10 cellular contexts compared by ENCODE assay signal in the genomic region with DNA sequence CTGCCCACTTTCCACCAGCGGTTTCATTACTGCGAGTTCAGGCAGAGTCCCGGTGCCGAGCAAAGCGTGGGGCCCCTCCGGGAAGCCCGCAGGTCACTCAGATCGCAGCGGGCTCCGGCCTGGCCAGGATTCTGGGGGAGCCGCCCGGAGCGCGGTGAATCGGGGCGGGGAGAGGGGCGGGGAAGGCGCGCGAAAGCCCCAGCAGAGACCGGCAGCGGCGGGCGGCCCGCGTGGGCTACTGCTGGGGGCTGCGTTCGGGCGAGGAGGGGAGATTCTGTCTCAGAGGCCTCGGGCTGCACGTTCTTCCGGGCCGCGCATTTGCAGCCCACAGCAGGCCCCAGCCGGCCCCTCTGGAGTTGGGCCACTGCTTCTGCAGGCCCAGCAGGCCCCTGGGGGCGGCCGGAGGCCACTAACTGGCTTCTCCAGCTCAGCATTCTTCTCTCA.
DNase-seq lines count a peak whose midpoint lies in the region; ATAC-seq and TF ChIP-seq lines count a peak whose summit lies in the region.
"Had no signal": no experiment of that assay in that cellular context is flagged by ENCODE, and none has a peak within 500 bp of the region (broad histone marks: within the 10 kb centered on the region; RNA-seq: fewer than 3 reads in every experiment).

No MANE protein-coding gene starts in this region.

- intact Hi-C loops in left cardiac atrium (cut with DNase I) = no loop called here

- no peak for TF ChIP-seq CTCF in osteoblast (IDR thresholded peaks at IDR 0.05; ENCODE audit: extremely low read depth, low read depth, low read length)

- no peak for DNase-seq in activated naive CD8-positive, alpha-beta T cell treated with anti-CD3 and anti-CD28 coated beads, Interleukin-2, amount 10 ng/mL, durations not matched to agents 7 days and 5 days
- DNase-seq in left cardiac atrium = no peak
- DNase-seq in osteoblast (ENCODE audit: insufficient read length, low spot score, missing footprints) = peak; percentile 91
- DNase-seq in OCI-M2 (lab: John Stamatoyannopoulos, UW; ENCODE audit: unreplicated experiment) = no peak
- DNase-seq: stimulated activated CD4-positive, alpha-beta T cell treated with anti-CD3 and anti-CD28 coated beads, Interleukin-4, amount 100 ng/mL, for 4 hours had no signal

- no peak overlapping the region for H3K27ac ChIP-seq in ACC112 (ENCODE audit: low read depth, low read length)
- no peak overlapping the region for H3K27ac ChIP-seq in osteoblast (ENCODE audit: low read depth, low read length)

- H3K4me2 ChIP-seq in osteoblast (ENCODE audit: insufficient read depth, low read length) = peak overlapping the region; percentile 67

- H2AFZ ChIP-seq in ACC112 (ENCODE audit: low read length, unreplicated experiment) (peak overlapping the region; percentile 96), osteoblast (ENCODE audit: low read length) (peak overlapping the region; percentile 37)

- H3K27ac Mint-ChIP-seq in activated naive CD8-positive, alpha-beta T cell treated with anti-CD3 and anti-CD28 coated beads, Interleukin-2, amount 10 ng/mL, durations not matched to agents 7 days and 5 days = no peak overlapping the region
- H3K27ac Mint-ChIP-seq: activated T-helper 2 cell treated with anti-CD3 and anti-CD28 coated beads, Interferon-gamma antibody, Interleukin-2, Interleukin-4, amounts not matched to agents 10 μg/mL and 5 μg/mL and 100 μg/mL, durations not matched to agents 14 hours and 24 hours and 36 hours had no signal

- H3K36me3 Mint-ChIP-seq in activated naive CD8-positive, alpha-beta T cell treated with anti-CD3 and anti-CD28 coated beads, Interleukin-2, amount 10 ng/mL, durations not matched to agents 7 days and 5 days = no peaks in the 10 kb centered on the region

- peaks cover 16% of the 10 kb centered on the region for H3K4me1 ChIP-seq in ACC112 (ENCODE audit: control insufficient read depth, insufficient read depth, low read length, unreplicated experiment)
- H3K4me1 ChIP-seq in osteoblast (ENCODE audit: insufficient read depth, low read length) = peaks cover 11% of the 10 kb centered on the region

- peaks cover 3% of the 10 kb centered on the region for H4K20me1 ChIP-seq in osteoblast (ENCODE audit: insufficient read depth, low read length)

- ATAC-seq in activated naive CD8-positive, alpha-beta T cell treated with anti-CD3 and anti-CD28 coated beads, Interleukin-2, amount 10 ng/mL, durations not matched to agents 7 days and 5 days (ENCODE audit: low read depth) = no peak
- ATAC-seq in left cardiac atrium = peak; percentile 31 to 49
- no peak for ATAC-seq in HG03439 (IDR thresholded peaks at IDR 0.05; ENCODE audit: unreplicated experiment)
- no peak for ATAC-seq in GM19463 (IDR thresholded peaks at IDR 0.05; ENCODE audit: unreplicated experiment)
- no peak for ATAC-seq in GM19397 (IDR thresholded peaks at IDR 0.05; ENCODE audit: unreplicated experiment)

- no peaks in the 10 kb centered on the region for H3K9me3 ChIP-seq in osteoblast (ENCODE audit: low read depth, low read length)

- H3K79me2 ChIP-seq in ACC112 (ENCODE audit: control insufficient read depth, insufficient read depth, low read length, unreplicated experiment) (no peaks in the 10 kb centered on the region), osteoblast (ENCODE audit: insufficient read depth, low read length) (no peaks in the 10 kb centered on the region)

- H3K4me3 ChIP-seq in ACC112 (ENCODE audit: low read depth, low read length) (no peak overlapping the region), osteoblast (ENCODE audit: insufficient read depth, low read length) (peak overlapping the region; percentile 55)

- no peaks in the 10 kb centered on the region for H3K9me3 Mint-ChIP-seq in activated naive CD8-positive, alpha-beta T cell treated with anti-CD3 and anti-CD28 coated beads, Interleukin-2, amount 10 ng/mL, durations not matched to agents 7 days and 5 days
- H3K9me3 Mint-ChIP-seq: activated T-helper 2 cell treated with anti-CD3 and anti-CD28 coated beads, Interferon-gamma antibody, Interleukin-2, Interleukin-4, amounts not matched to agents 10 μg/mL and 5 μg/mL and 100 μg/mL, durations not matched to agents 14 hours and 24 hours and 36 hours had no signal

- H3K4me3 Mint-ChIP-seq in activated naive CD8-positive, alpha-beta T cell treated with anti-CD3 and anti-CD28 coated beads, Interleukin-2, amount 10 ng/mL, durations not matched to agents 7 days and 5 days = peak overlapping the region; percentile 30

- peaks cover 9% of the 10 kb centered on the region for H3K27me3 Mint-ChIP-seq in activated naive CD8-positive, alpha-beta T cell treated with anti-CD3 and anti-CD28 coated beads, Interleukin-2, amount 10 ng/mL, durations not matched to agents 7 days and 5 days

- POLR2A ChIA-PET in activated naive CD8-positive, alpha-beta T cell treated with anti-CD3 and anti-CD28 coated beads, Interleukin-2, amount 10 ng/mL, durations not matched to agents 7 days and 5 days (lab: Charles Lee) = no interaction called here

- H3K4me1 Mint-ChIP-seq in activated naive CD8-positive, alpha-beta T cell treated with anti-CD3 and anti-CD28 coated beads, Interleukin-2, amount 10 ng/mL, durations not matched to agents 7 days and 5 days = peaks cover 7% of the 10 kb centered on the region

- H3K36me3 ChIP-seq in ACC112 (ENCODE audit: insufficient read depth, low read length) = no peaks in the 10 kb centered on the region
- H3K36me3 ChIP-seq in osteoblast (ENCODE audit: insufficient read depth, low read length) = no peaks in the 10 kb centered on the region

- H3K27me3 ChIP-seq in ACC112 (ENCODE audit: insufficient read depth, low read length) (no peaks in the 10 kb centered on the region), osteoblast (ENCODE audit: insufficient read depth, low read length) (no peaks in the 10 kb centered on the region)

Comparison
In these comparisons a context has a peak if more than half of its experiments do, and no peak if none do; other contexts are left out.
1. ATAC-seq: peak in left cardiac atrium (2 of 2); none in activated naive CD8-positive, alpha-beta T cell treated with anti-CD3 and anti-CD28 coated beads, Interleukin-2, amount 10 ng/mL, durations not matched to agents 7 days and 5 days (single experiment), HG03439 (single experiment), GM19463 (single experiment) and GM19397 (single experiment).